ENCODE assay signal across 8 cellular contexts in genomic region chr17:17810374-17811248, GRCh38. TPM values are rescaled to one million over a fixed set of nuclear protein-coding genes. Genes with fewer than 3 reads are reported as not detected.
DNase-seq lines count a peak whose midpoint lies in the region; ATAC-seq and TF ChIP-seq lines count a peak whose summit lies in the region.

No MANE protein-coding gene starts in this region.

- ATAC-seq in thoracic aorta (ENCODE audit: insufficient number of reproducible peaks, low FRiP score, low read depth) (no peak), SK-N-SH treated with all-trans-retinoic acid at 6 μM for 48 hours (no peak)
- ATAC-seq in CD4-positive, alpha-beta T cell (ENCODE audit: poor library complexity): no peak

- intact Hi-C loops in CD4-positive, alpha-beta T cell (cut with DNase I, micrococcal nuclease): loop anchor here in 1 of 2 experiments (5.0 kb wide), 1 partner anchor 107 kb away; no protein-coding TSS in a partner anchor

- peaks cover 28% of the 10 kb centered on the region for H3K27me3 ChIP-seq in ectodermal cell (ENCODE audit: control insufficient read depth, insufficient read depth, low read length, poor library complexity, severe bottlenecking)
- no peaks in the 10 kb centered on the region for H3K27me3 ChIP-seq in layer of hippocampus (ENCODE audit: control insufficient read depth, insufficient read depth, low read length)
- no peaks in the 10 kb centered on the region for H3K27me3 ChIP-seq in thoracic aorta (replicated peaks; ENCODE audit: insufficient read depth)
- no peaks in the 10 kb centered on the region for H3K27me3 ChIP-seq in CD4-positive, alpha-beta T cell (ENCODE audit: control insufficient read depth, insufficient read depth, low read length)

- peaks cover 8% of the 10 kb centered on the region for H3K4me1 Mint-ChIP-seq in CD4-positive, alpha-beta T cell (ENCODE audit: low read depth)

- no peaks in the 10 kb centered on the region for H3K9me3 ChIP-seq in ectodermal cell (ENCODE audit: control insufficient read depth, low read length)
- no peaks in the 10 kb centered on the region for H3K9me3 ChIP-seq in thoracic aorta
- no peaks in the 10 kb centered on the region for H3K9me3 ChIP-seq in CD4-positive, alpha-beta T cell (ENCODE audit: control insufficient read depth, low read length)

- H3K36me3 ChIP-seq in ectodermal cell (ENCODE audit: control insufficient read depth, insufficient read depth, low read length) (peaks cover 5% of the 10 kb centered on the region), thoracic aorta (peaks cover 9% of the 10 kb centered on the region)

- CTCF ChIA-PET in CD4-positive, alpha-beta T cell (lab: Charles Lee): interaction anchor here (0.6 kb wide), 1 partner anchor 50 kb away, joined by 3 read pairs; no protein-coding TSS in a partner anchor

- DNase-seq in NCI-H526 treated with DMSO at 0.1 percent for 48 hours (lab: John Stamatoyannopoulos, UW) (peak; percentile 30), thoracic aorta (ENCODE audit: low spot score) (no peak), activated gamma-delta T cell (lab: John Stamatoyannopoulos, UW) (no peak), NCI-H1694 treated with DMSO at 0.1 percent for 48 hours (lab: John Stamatoyannopoulos, UW) (no peak)
- no peak for DNase-seq in CD4-positive, alpha-beta T cell

- H3K36me3 Mint-ChIP-seq in CD4-positive, alpha-beta T cell (ENCODE audit: low read depth): peaks cover 43% of the 10 kb centered on the region

- WGBS in ectodermal cell, 2 experiments: 19 to 23% methylated on average over 64 to 66 of the region's 68 CpGs

- no peak overlapping the region for H3K27ac Mint-ChIP-seq in CD4-positive, alpha-beta T cell

- no peaks in the 10 kb centered on the region for H3K27me3 Mint-ChIP-seq in CD4-positive, alpha-beta T cell

- H3K4me3 Mint-ChIP-seq in CD4-positive, alpha-beta T cell: no peak overlapping the region

- TF ChIP-seq CTCF in thoracic aorta (IDR thresholded peaks at IDR 0.05): no peak
- no peak for TF ChIP-seq CTCF in CD4-positive, alpha-beta T cell (IDR thresholded peaks at IDR 0.05)

- H3K4me1 ChIP-seq in ectodermal cell (ENCODE audit: control insufficient read depth, insufficient read depth, low read length) (peaks cover 17% of the 10 kb centered on the region), thoracic aorta (ENCODE audit: control insufficient read depth in 1 of 2, low read depth in 2 of 2) (peaks cover 0 to 24% of the 10 kb centered on the region in 2 donors)

- H3K27ac ChIP-seq in ectodermal cell (ENCODE audit: insufficient read depth, low read depth, low read length, poor library complexity, severe bottlenecking): no peak overlapping the region
- peak overlapping the region; percentile 46 for H3K27ac ChIP-seq in layer of hippocampus (ENCODE audit: low read depth, low read length)
- H3K27ac ChIP-seq in thoracic aorta: peak overlapping the region; percentile 30 to 40
- H3K27ac ChIP-seq in CD4-positive, alpha-beta T cell (ENCODE audit: low read depth, low read length): no peak overlapping the region

- H3K4me3 ChIP-seq in ectodermal cell (ENCODE audit: insufficient read depth, low read depth, low read length): peak overlapping the region; percentile 32
- H3K4me3 ChIP-seq in thoracic aorta: peak overlapping the region; percentile 67

- POLR2A ChIA-PET in CD4-positive, alpha-beta T cell (lab: Charles Lee): no interaction called here

- no peaks in the 10 kb centered on the region for H3K9me3 Mint-ChIP-seq in CD4-positive, alpha-beta T cell

TF ChIP-seq in SK-N-SH treated with all-trans-retinoic acid at 6 μM for 48 hours, 23 proteins besides CTCF, POLR2A, EP300 and RAD21:
- no peak for TF ChIP-seq CREB5 (CRISPR knock-in tag; IDR thresholded peaks at IDR 0.05; ENCODE audit: low read depth)
- TF ChIP-seq, protein P1, sequence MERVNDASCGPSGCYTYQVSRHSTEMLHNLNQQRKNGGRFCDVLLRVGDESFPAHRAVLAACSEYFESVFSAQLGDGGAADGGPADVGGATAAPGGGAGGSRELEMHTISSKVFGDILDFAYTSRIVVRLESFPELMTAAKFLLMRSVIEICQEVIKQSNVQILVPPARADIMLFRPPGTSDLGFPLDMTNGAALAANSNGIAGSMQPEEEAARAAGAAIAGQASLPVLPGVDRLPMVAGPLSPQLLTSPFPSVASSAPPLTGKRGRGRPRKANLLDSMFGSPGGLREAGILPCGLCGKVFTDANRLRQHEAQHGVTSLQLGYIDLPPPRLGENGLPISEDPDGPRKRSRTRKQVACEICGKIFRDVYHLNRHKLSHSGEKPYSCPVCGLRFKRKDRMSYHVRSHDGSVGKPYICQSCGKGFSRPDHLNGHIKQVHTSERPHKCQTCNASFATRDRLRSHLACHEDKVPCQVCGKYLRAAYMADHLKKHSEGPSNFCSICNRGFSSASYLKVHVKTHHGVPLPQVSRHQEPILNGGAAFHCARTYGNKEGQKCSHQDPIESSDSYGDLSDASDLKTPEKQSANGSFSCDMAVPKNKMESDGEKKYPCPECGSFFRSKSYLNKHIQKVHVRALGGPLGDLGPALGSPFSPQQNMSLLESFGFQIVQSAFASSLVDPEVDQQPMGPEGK (CRISPR knock-in tag; IDR thresholded peaks at IDR 0.05; ENCODE audit: borderline replicate concordance): no peak
- no peak for TF ChIP-seq SNAI2 (CRISPR knock-in tag; IDR thresholded peaks at IDR 0.05)
- no peak for TF ChIP-seq ESRRG (CRISPR knock-in tag; IDR thresholded peaks at IDR 0.05)
- TF ChIP-seq BACH2 (CRISPR knock-in tag; IDR thresholded peaks at IDR 0.05; ENCODE audit: borderline replicate concordance): no peak
- no peak for TF ChIP-seq OSR1 (CRISPR knock-in tag; IDR thresholded peaks at IDR 0.05)
- no peak for TF ChIP-seq PPARA (CRISPR knock-in tag; IDR thresholded peaks at IDR 0.05; ENCODE audit: borderline replicate concordance)
- TF ChIP-seq ZC3H10 (CRISPR knock-in tag; IDR thresholded peaks at IDR 0.05): no peak
- TF ChIP-seq ARNTL (CRISPR knock-in tag; IDR thresholded peaks at IDR 0.05; ENCODE audit: borderline replicate concordance, low read depth): no peak
- TF ChIP-seq ZNF70 (CRISPR knock-in tag; IDR thresholded peaks at IDR 0.05): no peak
- no peak for TF ChIP-seq RARB (CRISPR knock-in tag; IDR thresholded peaks at IDR 0.05)
- no peak for TF ChIP-seq POU6F1 (CRISPR knock-in tag; IDR thresholded peaks at IDR 0.05; ENCODE audit: borderline replicate concordance, low read depth)
- no peak for TF ChIP-seq TCF4 (CRISPR knock-in tag; IDR thresholded peaks at IDR 0.05; ENCODE audit: borderline replicate concordance)

RNA-seq across cellular contexts. Expression of gene SREBF1, which starts 26.2 kb away (rescaled TPM):
- 58.8 TPM for polyA plus RNA-seq in ectodermal cell (2013, experiment 1 of 4)
- polyA plus RNA-seq in ectodermal cell (2013, experiment 2 of 4): 65.5 TPM
- 33.2 TPM for polyA plus RNA-seq in ectodermal cell (2013, experiment 3 of 4)
- 43.0 TPM for polyA plus RNA-seq in ectodermal cell (2013, experiment 4 of 4)
- 10 to 100 TPM; 56.2 to 64.2 TPM for total RNA-seq in thoracic aorta
- total RNA-seq in CD4-positive, alpha-beta T cell: 100 to 1,000 TPM; 249 to 264 TPM

Comparison
In these comparisons a context has a peak if more than half of its experiments do, and no peak if none do; other contexts are left out.
1. H3K27ac ChIP-seq: peak in layer of hippocampus (single experiment) and thoracic aorta (2 of 2); none in ectodermal cell (single experiment) and CD4-positive, alpha-beta T cell (single experiment).